In the genomic region with DNA sequence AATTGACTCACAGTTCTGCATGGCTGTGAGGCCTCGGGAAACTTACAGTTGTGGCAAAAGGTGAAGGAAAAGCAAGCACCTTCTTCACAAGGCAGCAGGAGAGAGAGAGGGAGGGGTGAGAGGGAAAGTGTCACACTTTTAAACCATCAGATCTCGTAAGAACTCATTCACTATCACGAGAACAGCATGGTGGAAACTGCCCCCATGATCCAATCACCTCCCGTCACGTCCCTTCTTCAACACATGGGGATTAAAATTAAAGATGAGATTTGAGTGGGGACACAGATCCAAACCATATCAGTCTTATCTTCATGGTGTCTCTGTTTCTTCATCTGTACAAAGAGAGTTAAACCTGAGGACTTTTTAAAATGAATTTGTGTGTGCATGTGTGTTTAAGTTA, we compare ENCODE assay signal across 37 cellular contexts. TPM values are rescaled to one million over a fixed set of nuclear protein-coding genes. Genes with fewer than 3 reads are reported as not detected.
"Had no signal": no experiment of that assay in that cellular context is flagged by ENCODE, and none has a peak within 500 bp of the region (broad histone marks: within the 10 kb centered on the region; RNA-seq: fewer than 3 reads in every experiment).

No MANE protein-coding gene starts in this region.

- H3K9me3 ChIP-seq: MG63 had no signal

- H3K4me3 ChIP-seq: MG63 had no signal

- H3K27me3 ChIP-seq: MG63 had no signal

- H3K36me3 ChIP-seq: MG63 had no signal

- DNase-seq: Karpas-422, Kasumi-1, MG63, MM.1S, MV-4-11, NCI-H1048, NCI-H1092, NCI-H1092 treated with DMSO at 0.1 percent for 48 hours, NCI-H1105, NCI-H1105 treated with DMSO at 0.1 percent for 48 hours, NCI-H1417, NCI-H1417 treated with DMSO at 0.1 percent for 48 hours, NCI-H1436, NCI-H1436 treated with DMSO at 0.1 percent for 48 hours, NCI-H146, NCI-H1694, NCI-H1694 treated with DMSO at 0.1 percent for 48 hours, NCI-H187, NCI-H187 treated with DMSO at 0.1 percent for 48 hours, NCI-H1930, NCI-H2029, NCI-H2029 treated with DMSO at 0.1 percent for 48 hours, NCI-H2081, NCI-H2081 treated with DMSO at 0.1 percent for 48 hours, NCI-H2107, NCI-H2171, NCI-H2171 treated with DMSO at 0.1 percent for 48 hours, NCI-H2227 treated with DMSO at 0.1 percent for 48 hours, NCI-H226, NCI-H345, NCI-H446, NCI-H446 treated with DMSO at 0.1 percent for 48 hours, NCI-H510A, NCI-H510A treated with DMSO at 0.1 percent for 48 hours had no signal

RNA-seq across cellular contexts. Expression of gene BTN1A1, which starts 13.7 kb away (rescaled TPM):
- total RNA-seq: LHCN-M2, MCF 10A, NCI-H460 had no signal
